In the genomic region with DNA sequence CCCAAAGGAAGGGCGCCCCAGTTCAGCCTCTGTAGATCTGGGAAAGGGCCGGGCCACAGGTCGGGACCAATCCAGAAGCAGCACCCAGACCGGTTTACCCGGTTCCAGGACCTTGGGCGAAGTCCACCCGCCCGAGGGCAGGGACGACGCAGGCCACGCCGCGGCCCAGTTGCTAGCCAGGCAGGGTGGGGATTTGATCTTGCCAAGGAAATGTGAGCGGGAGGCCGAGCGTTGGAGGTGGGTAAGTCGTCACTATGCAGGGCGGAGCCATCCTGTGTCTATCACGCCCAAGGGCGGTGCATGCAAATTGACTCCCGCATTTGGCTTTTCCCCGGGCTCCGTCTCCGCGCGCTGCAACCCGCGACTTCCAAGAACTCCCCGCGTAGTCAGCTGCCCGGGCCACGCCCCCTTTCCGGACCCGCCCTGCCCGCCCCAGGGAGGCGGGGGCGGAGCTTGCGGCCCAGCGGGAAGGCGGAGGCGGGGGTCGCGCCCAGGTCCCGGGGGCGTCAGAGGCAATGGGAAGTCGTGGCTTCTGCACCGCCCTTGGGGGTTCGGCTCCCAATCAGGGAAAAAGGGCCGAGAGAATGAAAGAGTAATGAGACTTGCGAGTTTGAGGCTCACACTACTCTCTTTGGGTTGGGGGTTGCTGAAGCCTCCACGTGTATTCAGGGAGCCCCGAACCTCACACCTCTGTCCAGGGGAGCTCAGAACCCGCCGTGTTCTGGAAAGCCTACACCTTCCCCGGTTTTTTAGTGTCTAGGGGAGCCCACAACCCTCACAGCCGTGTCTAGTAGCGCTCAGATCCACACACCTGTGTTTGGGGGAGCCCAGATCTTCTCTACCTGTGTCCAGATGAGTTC, we compare ENCODE assay signal across 8 cellular contexts. TPM values are rescaled to one million over a fixed set of nuclear protein-coding genes. Genes with fewer than 3 reads are reported as not detected.
A peak's percentile ranks its signal among the peaks of the same experiment; 100 is the strongest.
DNase-seq lines count a peak whose midpoint lies in the region; ATAC-seq and TF ChIP-seq lines count a peak whose summit lies in the region.

No MANE protein-coding gene starts in this region.

- H3K9ac ChIP-seq in BLaER1 = peak overlapping the region; percentile 85

- peak overlapping the region; percentile 93 for H3K4me2 ChIP-seq in BLaER1

- intact Hi-C loops in head of caudate nucleus (cut with DNase I) = no loop called here

- peak overlapping the region; percentile 83 for H3K4me3 Mint-ChIP-seq in activated naive CD8-positive, alpha-beta T cell
- H3K4me3 Mint-ChIP-seq in osteocyte (ENCODE audit: unreplicated experiment) = peak overlapping the region; percentile 58

- H3K9me3 ChIP-seq in BLaER1 (no peaks in the 10 kb centered on the region), thymus (ENCODE audit: control insufficient read depth) (no peaks in the 10 kb centered on the region)

- DNase-seq in NCI-H1048 (lab: John Stamatoyannopoulos, UW) (peak; percentile 94), SKM-1 (lab: John Stamatoyannopoulos, UW; ENCODE audit: unreplicated experiment) (peak; percentile 93), head of caudate nucleus (peak; percentile 84 to 98 (median 93)), osteocyte (ENCODE audit: extremely low spot score, unreplicated experiment) (peak; percentile 93)

- H3K36me3 ChIP-seq in BLaER1 = no peaks in the 10 kb centered on the region
- H3K36me3 ChIP-seq in thymus (ENCODE audit: control insufficient read depth, insufficient read depth) = no peaks in the 10 kb centered on the region

- WGBS in thymus = 1% methylated on average over 57 of the region's 57 CpGs

- peaks cover 67% of the 10 kb centered on the region for H3K4me1 Mint-ChIP-seq in activated naive CD8-positive, alpha-beta T cell (ENCODE audit: low read depth)
- H3K4me1 Mint-ChIP-seq in osteocyte (ENCODE audit: unreplicated experiment) = peaks cover 51% of the 10 kb centered on the region

- H3K4me1 ChIP-seq in BLaER1 (peaks cover 96% of the 10 kb centered on the region), thymus (ENCODE audit: control insufficient read depth, insufficient read depth, low read length) (peaks cover 33% of the 10 kb centered on the region)

- TF ChIP-seq CTCF in osteocyte (IDR thresholded peaks at IDR 0.05) = no peak

- H3K27me3 Mint-ChIP-seq in activated naive CD8-positive, alpha-beta T cell = no peaks in the 10 kb centered on the region
- no peaks in the 10 kb centered on the region for H3K27me3 Mint-ChIP-seq in osteocyte (ENCODE audit: unreplicated experiment)

- no peaks in the 10 kb centered on the region for H4K20me1 ChIP-seq in BLaER1

- no peaks in the 10 kb centered on the region for H3K36me3 Mint-ChIP-seq in activated naive CD8-positive, alpha-beta T cell
- no peaks in the 10 kb centered on the region for H3K36me3 Mint-ChIP-seq in osteocyte (ENCODE audit: unreplicated experiment)

- H3K9me3 Mint-ChIP-seq in activated naive CD8-positive, alpha-beta T cell (ENCODE audit: low read depth) = no peaks in the 10 kb centered on the region
- no peaks in the 10 kb centered on the region for H3K9me3 Mint-ChIP-seq in osteocyte (ENCODE audit: unreplicated experiment)

- peak overlapping the region; percentile 98 for H3K27ac ChIP-seq in BLaER1
- H3K27ac ChIP-seq in thymus (ENCODE audit: low read depth) = peak overlapping the region; percentile 88

- peak overlapping the region; percentile 86 for H3K27ac Mint-ChIP-seq in activated naive CD8-positive, alpha-beta T cell
- peak overlapping the region; percentile 94 for H3K27ac Mint-ChIP-seq in osteocyte (ENCODE audit: unreplicated experiment)

- H3K4me3 ChIP-seq in BLaER1 (peak overlapping the region; percentile 62), thymus (ENCODE audit: low read length) (peak overlapping the region; percentile 31)

- H3K27me3 ChIP-seq in BLaER1 (no peaks in the 10 kb centered on the region), thymus (ENCODE audit: control insufficient read depth, insufficient read depth) (no peaks in the 10 kb centered on the region)

- ATAC-seq in GM21528 (IDR thresholded peaks at IDR 0.05; ENCODE audit: low FRiP score, unreplicated experiment) = peak; percentile 45

RNA-seq across cellular contexts. Expression of a gene that starts 12.8 kb away (rescaled TPM):
- total RNA-seq in osteocyte = 109 and 148 TPM in 2 replicates
- polyA plus RNA-seq in thymus = 92.7 TPM

RNA-seq across cellular contexts. Expression of a gene that starts 12.8 kb away (rescaled TPM):
- 48.5 and 50.5 TPM in 2 replicates for total RNA-seq in osteocyte
- polyA plus RNA-seq in thymus = 101 TPM

RNA-seq across cellular contexts. Expression of a gene that starts 44.9 kb away (rescaled TPM):
- 40.4 and 45.1 TPM in 2 replicates for total RNA-seq in osteocyte
- 17.5 TPM for polyA plus RNA-seq in thymus

RNA-seq across cellular contexts. Expression of a gene that starts 46.4 kb away (rescaled TPM):
- total RNA-seq in osteocyte = 37.4 and 43.1 TPM in 2 replicates
- polyA plus RNA-seq in thymus = 69.9 TPM

Comparison
In these comparisons a context has a peak if more than half of its experiments do, and no peak if none do; other contexts are left out.
1. Peak in every context shown above with its lines: DNase-seq, ATAC-seq, H3K4me3 ChIP-seq and H3K27ac ChIP-seq.